ENCODE assay signal across 19 cellular contexts in genomic region chr18:23212161-23212560, GRCh38.
DNase-seq lines count a peak whose midpoint lies in the region; ATAC-seq and TF ChIP-seq lines count a peak whose summit lies in the region.
"Had no signal": no experiment of that assay in that cellular context is flagged by ENCODE, and none has a peak within 500 bp of the region (broad histone marks: within the 10 kb centered on the region; RNA-seq: fewer than 3 reads in every experiment).

No MANE protein-coding gene starts in this region.

- no peak overlapping the region for H3K4me3 Mint-ChIP-seq in activated T-cell treated with anti-CD3 and anti-CD28 coated beads, Interleukin-2, amount 50 U/mL, for 4 hours
- H3K4me3 Mint-ChIP-seq: CD14-positive monocyte; CD4-positive, alpha-beta memory T cell; HFFc6 had no signal

- H3K4me1 ChIP-seq in KMS-11 (ENCODE audit: low read depth, poor library complexity, severe bottlenecking) (peaks cover 62% of the 10 kb centered on the region), thyroid gland (peaks cover 21 to 39% of the 10 kb centered on the region in 2 donors), right atrium auricular region (no peaks in the 10 kb centered on the region)

- peaks cover 18% of the 10 kb centered on the region; the same call in 1 of the 2 replicates for H3K79me2 ChIP-seq in KMS-11 (ENCODE audit: insufficient read depth, low read depth)

- TF ChIP-seq CTCF in KMS-11 (conservative IDR thresholded peaks at IDR 0.05; ENCODE audit: low read depth, low read length) (no peak), thyroid gland (IDR thresholded peaks at IDR 0.05) (no peak), foreskin fibroblast (IDR thresholded peaks at IDR 0.05; ENCODE audit: low read depth, low read length) (no peak), right atrium auricular region (IDR thresholded peaks at IDR 0.05) (no peak)

- DNase-seq in myocyte (ENCODE audit: low read depth) = peak; percentile 59
- DNase-seq in thyroid gland = no peak
- DNase-seq in Right ventricle myocardium superior = no peak
- no peak for DNase-seq in foreskin fibroblast
- DNase-seq in right atrium auricular region (ENCODE audit: low spot score) = no peak
- DNase-seq in activated T-cell treated with anti-CD3 and anti-CD28 coated beads, Interleukin-2, amount 50 U/mL, for 4 hours = no peak
- DNase-seq: 8988T; CD4-positive, alpha-beta memory T cell; DMS153; DMS79; GDM1; GOT3; HFFc6 had no signal

- H3K36me3 ChIP-seq in KMS-11 (ENCODE audit: insufficient read depth) = peaks cover 21% of the 10 kb centered on the region; the same call in 1 of the 2 replicates
- H3K36me3 ChIP-seq in thyroid gland = peaks cover 5 to 11% of the 10 kb centered on the region in 2 donors
- peaks cover 8% of the 10 kb centered on the region for H3K36me3 ChIP-seq in right atrium auricular region

- no peaks in the 10 kb centered on the region for H3K36me3 Mint-ChIP-seq in activated T-cell treated with anti-CD3 and anti-CD28 coated beads, Interleukin-2, amount 50 U/mL, for 4 hours (ENCODE audit: insufficient read depth)
- H3K36me3 Mint-ChIP-seq: CD14-positive monocyte; CD4-positive, alpha-beta memory T cell had no signal

- H3K27me3 ChIP-seq in KMS-11 (ENCODE audit: insufficient read depth, low read depth) = no peaks in the 10 kb centered on the region
- H3K27me3 ChIP-seq in thyroid gland = no peaks in the 10 kb centered on the region
- no peaks in the 10 kb centered on the region for H3K27me3 ChIP-seq in right atrium auricular region
- H3K27me3 ChIP-seq: BLaER1 had no signal

- 97 to 98% methylated on average over 3 of the region's 3 CpGs for WGBS in thyroid gland, 2 donors

- TF ChIP-seq POLR2A in thyroid gland (IDR thresholded peaks at IDR 0.05) = no peak

- H3K9me3 ChIP-seq in thyroid gland (no peaks in the 10 kb centered on the region), right atrium auricular region (peaks cover 0 to 7% of the 10 kb centered on the region in 2 donors)

- no peak overlapping the region for H3K4me3 ChIP-seq in KMS-11 (IDR thresholded peaks at IDR 0.05; ENCODE audit: insufficient read depth, low read depth, low read length)
- H3K4me3 ChIP-seq in thyroid gland (replicated peaks in 1 of 3) = no peak overlapping the region
- H3K4me3 ChIP-seq in foreskin fibroblast (ENCODE audit: low read depth in 1 of 2, low read length in 2 of 2) = no peak overlapping the region
- H3K4me3 ChIP-seq in right atrium auricular region = no peak overlapping the region
- H3K4me3 ChIP-seq: BLaER1 had no signal

- no peak overlapping the region for H3K4me2 ChIP-seq in KMS-11
- H3K4me2 ChIP-seq: BLaER1 had no signal

- peaks cover 9% of the 10 kb centered on the region for H3K27me3 Mint-ChIP-seq in activated T-cell treated with anti-CD3 and anti-CD28 coated beads, Interleukin-2, amount 50 U/mL, for 4 hours (ENCODE audit: low read depth)

- H3K27ac ChIP-seq in KMS-11 (peak overlapping the region; percentile 8; the same call in 1 of the 2 replicates), cingulate gyrus (ENCODE audit: low read depth, low read length) (peak overlapping the region; percentile 91), thyroid gland (peak overlapping the region in 2 of 3 donors; percentile 43 to 58), right atrium auricular region (no peak overlapping the region)
- H3K27ac ChIP-seq: BLaER1, HL-60 had no signal

- no peaks in the 10 kb centered on the region for H4K20me1 ChIP-seq in KMS-11 (ENCODE audit: insufficient read depth)
- H4K20me1 ChIP-seq: BLaER1 had no signal

- H3K9ac ChIP-seq in KMS-11 = no peak overlapping the region
- H3K9ac ChIP-seq: BLaER1 had no signal

- no peak overlapping the region for H2AFZ ChIP-seq in KMS-11 (ENCODE audit: low read depth)

- intact Hi-C loops in thyroid gland (cut with DNase I) (loop anchor here (10.0 kb wide), 1 partner anchor 203 kb away; no protein-coding TSS in a partner anchor), Right ventricle myocardium superior (cut with DNase I) (no loop called here)

- peaks cover 3% of the 10 kb centered on the region for H3K4me1 Mint-ChIP-seq in activated T-cell treated with anti-CD3 and anti-CD28 coated beads, Interleukin-2, amount 50 U/mL, for 4 hours (ENCODE audit: low read depth)
- H3K4me1 Mint-ChIP-seq: CD4-positive, alpha-beta memory T cell had no signal

- ATAC-seq in Right ventricle myocardium superior (ENCODE audit: poor library complexity) = no peak
- no peak for ATAC-seq in activated T-cell treated with anti-CD3 and anti-CD28 coated beads, Interleukin-2, amount 50 U/mL, for 4 hours
- ATAC-seq: HCT116 had no signal

- peaks cover 7% of the 10 kb centered on the region for H3K9me3 Mint-ChIP-seq in activated T-cell treated with anti-CD3 and anti-CD28 coated beads, Interleukin-2, amount 50 U/mL, for 4 hours

Comparison
In these comparisons a context has a peak if more than half of its experiments do, and no peak if none do; other contexts are left out.
1. H3K27ac ChIP-seq: peak in KMS-11 (single experiment), cingulate gyrus (single experiment) and thyroid gland (2 of 3); none in right atrium auricular region (0 of 2).